8 cellular contexts compared by ENCODE assay signal in genomic region chr1:46718340-46718726, GRCh38. TPM values are rescaled to one million over a fixed set of nuclear protein-coding genes. Genes with fewer than 3 reads are reported as not detected.
DNase-seq lines count a peak whose midpoint lies in the region; ATAC-seq and TF ChIP-seq lines count a peak whose summit lies in the region.

No MANE protein-coding gene starts in this region.

- 2% methylated on average over 12 of the region's 12 CpGs for WGBS in liver
- 3 to 4% methylated on average over 11 to 12 of the region's 12 CpGs for WGBS in upper lobe of left lung, 2 donors

- H3K36me3 ChIP-seq in ascending aorta (peaks cover 6 to 14% of the 10 kb centered on the region in 2 donors), liver (ENCODE audit: control insufficient read depth in 4 of 4, insufficient read depth in 3 of 4, low read depth in 1 of 4, low read length in 3 of 4) (peaks cover 0 to 17% (median 11%) of the 10 kb centered on the region in 4 donors), upper lobe of left lung (peaks cover 4 to 32% (median 15%) of the 10 kb centered on the region in 4 donors)

- H3K4me3 ChIP-seq in ascending aorta, result peak overlapping the region; percentile 97 to 99
- peak overlapping the region; percentile 82 to 89 (median 86) for H3K4me3 ChIP-seq in liver (ENCODE audit: low read depth in 1 of 3, low read length in 3 of 3)
- H3K4me3 ChIP-seq in upper lobe of left lung, result peak overlapping the region; percentile 80 to 94 (median 90)

- DNase-seq in AG20443 (ENCODE audit: low spot score) (peak; percentile 27), ascending aorta (ENCODE audit: low spot score in 2 of 2) (no peak), upper lobe of left lung (no peak), middle frontal gyrus (ENCODE audit: extremely low spot score, low spot score) (no peak), NOMO-1 treated with DMSO at 0.1 percent for 48 hours (lab: John Stamatoyannopoulos, UW; ENCODE audit: unreplicated experiment) (no peak), HPDE6-E6E7 (ENCODE audit: extremely low spot score) (no peak)

- ATAC-seq in HG02981 (IDR thresholded peaks at IDR 0.05; ENCODE audit: unreplicated experiment) (peak; percentile 4), upper lobe of left lung (ENCODE audit: low FRiP score in 2 of 2) (peak in 1 of 2 donors; percentile 36)

- H3K27me3 ChIP-seq in ascending aorta, result no peaks in the 10 kb centered on the region
- no peaks in the 10 kb centered on the region for H3K27me3 ChIP-seq in liver (ENCODE audit: control insufficient read depth in 4 of 4, insufficient read depth in 4 of 4, low read length in 3 of 4)
- H3K27me3 ChIP-seq in upper lobe of left lung, result no peaks in the 10 kb centered on the region

- H3K9ac ChIP-seq in liver (ENCODE audit: low read depth in 1 of 2, low read length in 2 of 2), result peak overlapping the region; percentile 43 to 85

- intact Hi-C loops in ascending aorta (cut with DNase I), result loop anchor here (2.0 kb wide), 3 partner anchors 102 to 324 kb away; partner anchors contain the start of genes FAAH and MOB3C

- TF ChIP-seq RAD21 in liver (IDR thresholded peaks at IDR 0.05), result no peak

- H3K27ac ChIP-seq in ascending aorta (peak overlapping the region; percentile 78 to 93), liver (ENCODE audit: low read depth in 1 of 2, low read length in 2 of 2) (peak overlapping the region in 1 of 2 donors; percentile 47), upper lobe of left lung (peak overlapping the region; percentile 89 to 92 (median 91))

- no peak for TF ChIP-seq EP300 in upper lobe of left lung (IDR thresholded peaks at IDR 0.05)

- H3K9me3 ChIP-seq in ascending aorta (no peaks in the 10 kb centered on the region), liver (ENCODE audit: control insufficient read depth in 4 of 4, low read length in 3 of 4) (no peaks in the 10 kb centered on the region), upper lobe of left lung (no peaks in the 10 kb centered on the region)

- no peak for TF ChIP-seq CTCF in ascending aorta (IDR thresholded peaks at IDR 0.05)
- TF ChIP-seq CTCF in liver (IDR thresholded peaks at IDR 0.05; ENCODE audit: low read depth, low read length, missing input control), result no peak
- TF ChIP-seq CTCF in upper lobe of left lung (IDR thresholded peaks at IDR 0.05), result no peak

- no peak for TF ChIP-seq POLR2A in upper lobe of left lung (IDR thresholded peaks at IDR 0.05)

- H3K4me1 ChIP-seq in ascending aorta (peaks cover 12 to 22% of the 10 kb centered on the region in 2 donors), liver (ENCODE audit: control insufficient read depth in 4 of 4, insufficient read depth in 4 of 4, low read length in 3 of 4) (peaks cover 6 to 28% (median 22%) of the 10 kb centered on the region in 4 donors), upper lobe of left lung (peaks cover 25 to 48% (median 35%) of the 10 kb centered on the region in 4 donors)

TF ChIP-seq in liver, 16 proteins besides CTCF, POLR2A, EP300 and RAD21:
- no peak for TF ChIP-seq FOXA2 (IDR thresholded peaks at IDR 0.05)
- TF ChIP-seq JUND (IDR thresholded peaks at IDR 0.05), result no peak
- TF ChIP-seq ZBTB33 (IDR thresholded peaks at IDR 0.05), result no peak
- no peak for TF ChIP-seq FOXA1 (IDR thresholded peaks at IDR 0.05)
- TF ChIP-seq YY1 (IDR thresholded peaks at IDR 0.05), result no peak
- TF ChIP-seq RXRA (IDR thresholded peaks at IDR 0.05), result no peak
- TF ChIP-seq SP1 (IDR thresholded peaks at IDR 0.05), result no peak
- TF ChIP-seq HNF4G (IDR thresholded peaks at IDR 0.05), result no peak
- TF ChIP-seq EGR1 (IDR thresholded peaks at IDR 0.05; ENCODE audit: low read depth in 2 of 2), result no peak

RNA-seq across cellular contexts. Expression of gene EFCAB14, which starts 0.6 kb away (rescaled TPM):
- total RNA-seq in ascending aorta, result 99.8 TPM
- 10 to 100 TPM; 24.7 to 34.6 TPM for total RNA-seq in liver
- 10 to 100 TPM; 14.8 to 22.7 TPM for polyA plus RNA-seq in liver
- 100 to 1,000 TPM; 100 to 171 (median 115) TPM for total RNA-seq in upper lobe of left lung

RNA-seq across cellular contexts. Expression of gene TEX38, which starts 46.7 kb away (rescaled TPM):
- total RNA-seq in ascending aorta (not detected), liver (not detected), upper lobe of left lung (not detected)
- not detected for polyA plus RNA-seq in liver

RNA-seq across cellular contexts. Expression of gene ATPAF1, which starts 50.2 kb away (rescaled TPM):
- 23.6 TPM for total RNA-seq in ascending aorta
- 10 to 100 TPM; 35.3 to 37.9 TPM for total RNA-seq in liver
- polyA plus RNA-seq in liver, result 10 to 100 TPM; 36.0 to 54.1 TPM
- 10 to 100 TPM; 26.2 to 39.6 (median 34.3) TPM for total RNA-seq in upper lobe of left lung
